8 cellular contexts compared by ENCODE assay signal in the genomic region with DNA sequence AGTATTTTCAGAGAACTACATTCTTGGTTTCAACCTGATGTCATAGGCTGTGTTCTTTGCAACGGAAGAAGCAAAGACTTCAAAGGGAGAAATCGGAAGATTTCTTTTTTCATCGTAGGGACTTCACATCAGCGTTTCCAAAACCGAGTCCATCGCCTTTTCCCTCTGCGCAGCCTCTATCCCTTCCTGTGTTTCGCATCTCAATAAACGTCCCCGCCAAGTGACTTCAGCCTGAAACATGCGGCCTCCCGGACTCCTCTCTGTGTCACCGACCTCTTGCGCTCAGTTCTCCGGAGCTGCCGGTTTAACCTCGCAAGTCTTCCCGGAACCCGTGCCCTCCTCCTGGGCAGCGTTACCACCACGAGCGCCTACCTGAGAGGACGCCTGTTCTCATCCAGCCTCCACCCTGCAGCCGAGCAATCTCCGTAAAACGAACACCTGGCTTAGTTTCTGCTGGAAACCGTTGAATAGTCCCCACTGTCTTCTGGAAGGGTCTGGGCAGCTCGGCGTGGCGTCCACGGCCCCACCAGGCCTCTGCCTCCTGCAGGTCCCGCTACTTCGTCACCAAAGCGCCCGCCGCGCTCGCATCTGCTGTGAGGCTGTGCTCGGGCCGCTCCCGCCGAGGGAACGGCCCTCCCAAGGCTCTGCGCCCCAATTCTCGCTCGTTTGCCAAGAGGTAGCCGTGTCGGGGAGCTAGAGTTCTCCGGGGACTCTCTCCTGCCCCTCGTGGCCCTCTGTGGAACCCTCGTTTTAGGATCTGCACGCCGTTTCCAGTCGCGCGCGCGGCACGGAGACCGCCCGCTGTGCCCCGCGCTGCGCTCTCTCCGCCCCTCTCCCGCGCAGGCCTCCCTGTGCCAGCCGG. TPM values are rescaled to one million over a fixed set of nuclear protein-coding genes. Genes with fewer than 3 reads are reported as not detected.
DNase-seq lines count a peak whose midpoint lies in the region; ATAC-seq and TF ChIP-seq lines count a peak whose summit lies in the region.

GLB1L3 (plus strand) TSS at position 846 of the 862 bp plus-strand sequence. CDS start 362 bp downstream, outside the sequence.

- no peak within 1 kb of the TSS for H3K4me3 ChIP-seq in OCI-LY7 (ENCODE audit: low read depth, low read length, poor library complexity, severe bottlenecking)

- peak; percentile 47 to 68 for DNase-seq in NCI-H2081 (lab: John Stamatoyannopoulos, UW)
- no peak for DNase-seq in NCI-H2081 treated with DMSO at 0.1 percent for 48 hours (lab: John Stamatoyannopoulos, UW)
- DNase-seq in WTC11 (ENCODE audit: low spot score): peak; percentile 71
- DNase-seq in caudate nucleus (lab: John Stamatoyannopoulos, UW): peak in 54 of 61 donors; percentile 8 to 86 (median 57)
- DNase-seq in left kidney (ENCODE audit: low read depth, low spot score): peak; percentile 88
- peak; percentile 81 for DNase-seq in stimulated activated CD4-positive, alpha-beta T cell treated with anti-CD3 and anti-CD28 coated beads, Interleukin-4, amount 100 ng/mL, for 1 hour
- no peak for DNase-seq in OCI-LY7 (ENCODE audit: low spot score)

- no peaks in the 10 kb centered on the region for H3K27me3 Mint-ChIP-seq in WTC11 (ENCODE audit: low read depth)

- no peaks in the 10 kb centered on the region for H3K4me1 ChIP-seq in OCI-LY7 (ENCODE audit: insufficient read depth, low read length, poor library complexity, severe bottlenecking)

- ATAC-seq in HG03354 (IDR thresholded peaks at IDR 0.05; ENCODE audit: poor library complexity, severe bottlenecking, unreplicated experiment) (peak; percentile 85), WTC11 (peak; percentile 20)

- H4K20me1 ChIP-seq in OCI-LY7 (ENCODE audit: insufficient read depth, low read length): no peaks in the 10 kb centered on the region

- no peaks in the 10 kb centered on the region for H3K79me2 ChIP-seq in OCI-LY7 (ENCODE audit: insufficient read depth, low read depth, low read length)

- no TSS peak for BruUV-seq in OCI-LY7 (replicated peaks; lab: Mats Ljungman, UMichigan)

- H3K27ac Mint-ChIP-seq in WTC11: peak within 1 kb of the TSS; percentile 94

- peaks cover 64% of the 10 kb centered on the region for H3K4me1 Mint-ChIP-seq in WTC11

- no peak within 1 kb of the TSS for H3K4me2 ChIP-seq in OCI-LY7 (ENCODE audit: low read length)

- H3K9me3 ChIP-seq in OCI-LY7 (ENCODE audit: low read length): no peaks in the 10 kb centered on the region

- H3K4me3 Mint-ChIP-seq in WTC11: peak within 1 kb of the TSS; percentile 98

- POLR2A ChIA-PET in WTC11 (lab: Charles Lee) (interaction anchor here (0.7 to 1.2 kb wide), 2 partner anchors 14 to 52 kb away, joined by 5 to 7 read pairs; partner anchors contain the start of genes NCAPD3 and VPS26B), OCI-LY7 (lab: Charles Lee) (no interaction called here)

- no peaks in the 10 kb centered on the region for H3K9me3 Mint-ChIP-seq in WTC11

- H3K9me2 ChIP-seq in OCI-LY7 (ENCODE audit: insufficient read depth, low read length): no peaks in the 10 kb centered on the region

- no peaks in the 10 kb centered on the region for H3K36me3 ChIP-seq in OCI-LY7 (ENCODE audit: insufficient read depth, low read length)

- TF ChIP-seq CTCF in WTC11 (IDR thresholded peaks at IDR 0.05): no peak
- no peak for TF ChIP-seq CTCF in OCI-LY7 (conservative IDR thresholded peaks at IDR 0.05; ENCODE audit: low read length)

- intact Hi-C loops in OCI-LY7 (cut with micrococcal nuclease; ENCODE audit: unreplicated experiment): no loop called here

- no peak within 1 kb of the TSS for H2AFZ ChIP-seq in OCI-LY7 (ENCODE audit: low read length)

- peaks cover 19% of the 10 kb centered on the region for H3K36me3 Mint-ChIP-seq in WTC11

- peak within 1 kb of the TSS; percentile 41 for H3K27ac ChIP-seq in caudate nucleus (ENCODE audit: low read depth, low read length)
- H3K27ac ChIP-seq in OCI-LY7 (ENCODE audit: low read depth, low read length, poor library complexity, severe bottlenecking): no peak within 1 kb of the TSS

- CTCF ChIA-PET in WTC11 (lab: Charles Lee): interaction anchor here (0.8 to 4.5 kb wide), 3 partner anchors 12 to 54 kb away, joined by 3 to 57 read pairs (median 22); partner anchors contain the start of genes NCAPD3 and VPS26B
- CTCF ChIA-PET in OCI-LY7 (lab: Charles Lee; ENCODE audit: unreplicated experiment): no interaction called here

TF ChIP-seq in WTC11, 78 proteins besides CTCF, POLR2A, EP300 and RAD21 (continues in another document):
- TF ChIP-seq ZNF232 (CRISPR knock-in tag; IDR thresholded peaks at IDR 0.05): no peak; the same call in 1 of the 2 replicates
- TF ChIP-seq ZNF121 (CRISPR knock-in tag; IDR thresholded peaks at IDR 0.05): no peak
- no peak for TF ChIP-seq ZNF416 (CRISPR knock-in tag; IDR thresholded peaks at IDR 0.05)
- TF ChIP-seq TP53 (CRISPR knock-in tag; IDR thresholded peaks at IDR 0.05): 0 out of 2 replicates have a peak, but pooled peaks have one; percentile 24
- TF ChIP-seq ZNF317 (CRISPR knock-in tag; IDR thresholded peaks at IDR 0.05; ENCODE audit: borderline replicate concordance, low read depth): no peak
- 0 out of 2 replicates have a peak, but pooled peaks have one; percentile 41 for TF ChIP-seq FOXP1 (CRISPR knock-in tag; IDR thresholded peaks at IDR 0.05; ENCODE audit: borderline replicate concordance)
- no peak for TF ChIP-seq ZNF219 (CRISPR knock-in tag; IDR thresholded peaks at IDR 0.05; ENCODE audit: borderline replicate concordance)
- TF ChIP-seq KAT7 (CRISPR knock-in tag; IDR thresholded peaks at IDR 0.05; ENCODE audit: borderline replicate concordance): 0 out of 2 replicates have a peak, but pooled peaks have one; percentile 50
- 0 out of 2 replicates have a peak, but pooled peaks have one; percentile 58 for TF ChIP-seq ARID4B (CRISPR knock-in tag; IDR thresholded peaks at IDR 0.05; ENCODE audit: borderline replicate concordance)
- TF ChIP-seq, protein P1, sequence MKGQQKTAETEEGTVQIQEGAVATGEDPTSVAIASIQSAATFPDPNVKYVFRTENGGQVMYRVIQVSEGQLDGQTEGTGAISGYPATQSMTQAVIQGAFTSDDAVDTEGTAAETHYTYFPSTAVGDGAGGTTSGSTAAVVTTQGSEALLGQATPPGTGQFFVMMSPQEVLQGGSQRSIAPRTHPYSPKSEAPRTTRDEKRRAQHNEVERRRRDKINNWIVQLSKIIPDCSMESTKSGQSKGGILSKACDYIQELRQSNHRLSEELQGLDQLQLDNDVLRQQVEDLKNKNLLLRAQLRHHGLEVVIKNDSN (CRISPR knock-in tag; IDR thresholded peaks at IDR 0.05): 0 out of 2 replicates have a peak, but pooled peaks have one; percentile 39

RNA-seq across cellular contexts. Expression of gene GLB1L3, which starts in this region (rescaled TPM):
- total RNA-seq in WTC11 (2021) (34.6 to 50.2 TPM (median 35.9 TPM) in 3 replicates), OCI-LY7 (2022) (not detected in 2 replicates)
- total RNA-seq in OCI-LY7 (2014; rRNA removed; shearing (Covaris generic)): not detected in 2 replicates

Comparison
In these comparisons a context has a peak if more than half of its experiments do, and no peak if none do; other contexts are left out.
1. RNA of gene GLB1L3 (total RNA-seq): 34.6 to 50.2 TPM in WTC11; not detected in OCI-LY7; every median in the first group is over 10 times any median in the second.
2. DNase-seq: peak in NCI-H2081 (2 of 2), WTC11 (single experiment), caudate nucleus (54 of 61), left kidney (single experiment) and stimulated activated CD4-positive, alpha-beta T cell treated with anti-CD3 and anti-CD28 coated beads, Interleukin-4, amount 100 ng/mL, for 1 hour (single experiment); none in NCI-H2081 treated with DMSO at 0.1 percent for 48 hours (single experiment) and OCI-LY7 (single experiment).